4 cellular contexts compared by ENCODE assay signal in genomic region chr13:64935441-64935840, GRCh38.
"Had no signal": no experiment of that assay in that cellular context is flagged by ENCODE, and none has a peak within 500 bp of the region (broad histone marks: within the 10 kb centered on the region; RNA-seq: fewer than 3 reads in every experiment).

No MANE protein-coding gene starts in this region.

- ATAC-seq: GM23338 had no signal

- H3K4me2 ChIP-seq: GM23338 had no signal

- H3K4me3 ChIP-seq: GM23338 had no signal

- DNase-seq: H9, HCEC 1CT, IMR-90 had no signal

- H2AFZ ChIP-seq: GM23338 had no signal
